10 cellular contexts compared by ENCODE assay signal in the genomic region with DNA sequence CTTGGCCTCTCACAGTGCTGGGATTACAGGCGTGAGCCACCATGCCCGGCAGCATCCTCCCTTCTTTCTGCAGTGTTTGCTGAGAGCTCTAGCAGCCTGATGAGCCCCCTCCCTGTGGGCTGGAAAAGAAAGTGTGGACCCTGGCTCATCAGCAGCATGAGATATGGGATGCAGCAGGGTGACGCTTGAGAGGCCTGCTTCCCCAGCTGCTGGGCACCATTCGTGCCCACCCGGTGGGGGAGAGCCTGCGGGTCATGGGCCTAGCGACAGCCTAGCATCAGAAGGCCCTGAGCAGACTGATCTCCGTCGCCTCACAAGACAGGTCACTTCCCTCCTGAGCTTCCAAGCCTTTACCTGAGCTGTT. TPM values are rescaled to one million over a fixed set of nuclear protein-coding genes. Genes with fewer than 3 reads are reported as not detected.
A peak's percentile ranks its signal among the peaks of the same experiment; 100 is the strongest.
DNase-seq lines count a peak whose midpoint lies in the region; ATAC-seq and TF ChIP-seq lines count a peak whose summit lies in the region.
"Had no signal": no experiment of that assay in that cellular context is flagged by ENCODE, and none has a peak within 500 bp of the region (broad histone marks: within the 10 kb centered on the region; RNA-seq: fewer than 3 reads in every experiment).

No MANE protein-coding gene starts in this region.

- H3K9me3 Mint-ChIP-seq in activated CD4-positive, alpha-beta memory T cell treated with anti-CD3 and anti-CD28 coated beads, Interleukin-2, amount 10 ng/mL, durations not matched to agents 7 days and 5 days = no peaks in the 10 kb centered on the region
- no peaks in the 10 kb centered on the region for H3K9me3 Mint-ChIP-seq in memory B cell

- CTCF ChIA-PET in activated CD4-positive, alpha-beta memory T cell treated with anti-CD3 and anti-CD28 coated beads, Interleukin-2, amount 10 ng/mL, durations not matched to agents 7 days and 5 days (lab: Charles Lee) = interaction anchor here (1.8 to 3.9 kb wide), 3 partner anchors 14 to 32 kb away, joined by 5 to 33 read pairs (median 15); partner anchors contain the start of gene CCDC167

- TF ChIP-seq CTCF in left ventricle myocardium inferior (IDR thresholded peaks at IDR 0.05; ENCODE audit: borderline replicate concordance) = no peak

- DNase-seq in left ventricle myocardium inferior = no peak
- DNase-seq in right cardiac atrium = no peak
- no peak for DNase-seq in activated CD4-positive, alpha-beta memory T cell treated with anti-CD3 and anti-CD28 coated beads, Interleukin-2, amount 10 ng/mL, durations not matched to agents 7 days and 5 days
- no peak for DNase-seq in memory B cell (ENCODE audit: low spot score in 2 of 2)
- DNase-seq in HPDE6-E6E7 (ENCODE audit: extremely low spot score) = no peak
- no peak for DNase-seq in anterior cingulate cortex (lab: John Stamatoyannopoulos, UW)
- DNase-seq in RPMI8226 = no peak
- DNase-seq: NCI-H187 treated with DMSO at 0.1 percent for 48 hours, SIG-M5 had no signal

- peaks cover 2% of the 10 kb centered on the region for H3K36me3 Mint-ChIP-seq in activated CD4-positive, alpha-beta memory T cell treated with anti-CD3 and anti-CD28 coated beads, Interleukin-2, amount 10 ng/mL, durations not matched to agents 7 days and 5 days (ENCODE audit: low read depth)
- no peaks in the 10 kb centered on the region for H3K36me3 Mint-ChIP-seq in memory B cell

- peaks cover 65% of the 10 kb centered on the region for H3K4me1 Mint-ChIP-seq in activated CD4-positive, alpha-beta memory T cell treated with anti-CD3 and anti-CD28 coated beads, Interleukin-2, amount 10 ng/mL, durations not matched to agents 7 days and 5 days
- H3K4me1 Mint-ChIP-seq in memory B cell = peaks cover 21% of the 10 kb centered on the region

- ATAC-seq in right cardiac atrium (no peak), memory B cell (ENCODE audit: low read depth) (no peak), HG03095 (IDR thresholded peaks at IDR 0.05; ENCODE audit: unreplicated experiment) (no peak)

- peaks cover 57% of the 10 kb centered on the region for H3K27me3 ChIP-seq in left ventricle myocardium inferior (ENCODE audit: low read depth)
- H3K27me3 ChIP-seq in right cardiac atrium (ENCODE audit: control insufficient read depth, insufficient read depth) = no peaks in the 10 kb centered on the region

- H3K4me3 Mint-ChIP-seq in activated CD4-positive, alpha-beta memory T cell treated with anti-CD3 and anti-CD28 coated beads, Interleukin-2, amount 10 ng/mL, durations not matched to agents 7 days and 5 days = peak overlapping the region; percentile 78
- peak overlapping the region; percentile 52 for H3K4me3 Mint-ChIP-seq in memory B cell

- no peaks in the 10 kb centered on the region for H3K36me3 ChIP-seq in left ventricle myocardium inferior

- H3K4me3 ChIP-seq in left ventricle myocardium inferior (no peak overlapping the region), right cardiac atrium (ENCODE audit: low read length) (no peak overlapping the region)

- H3K9me3 ChIP-seq in left ventricle myocardium inferior (replicated peaks) (peaks cover 3% of the 10 kb centered on the region), right cardiac atrium (ENCODE audit: control insufficient read depth, low read length) (no peaks in the 10 kb centered on the region)

- no peaks in the 10 kb centered on the region for H3K27me3 Mint-ChIP-seq in activated CD4-positive, alpha-beta memory T cell treated with anti-CD3 and anti-CD28 coated beads, Interleukin-2, amount 10 ng/mL, durations not matched to agents 7 days and 5 days
- no peaks in the 10 kb centered on the region for H3K27me3 Mint-ChIP-seq in memory B cell

- WGBS in right cardiac atrium = 65% methylated on average over 9 of the region's 9 CpGs

- POLR2A ChIA-PET in activated CD4-positive, alpha-beta memory T cell treated with anti-CD3 and anti-CD28 coated beads, Interleukin-2, amount 10 ng/mL, durations not matched to agents 7 days and 5 days (lab: Charles Lee) = interaction anchor here (0.5 to 6.6 kb wide), 14 partner anchors 12 to 467 kb away, joined by 3 to 225 read pairs (median 4); partner anchors contain the start of genes CCDC167, CMTR1, RNF8 and ZFAND3

- intact Hi-C loops in left ventricle myocardium inferior (cut with micrococcal nuclease) = no loop called here
- intact Hi-C loops in right cardiac atrium (cut with DNase I) = no loop called here

- H3K27ac ChIP-seq in left ventricle myocardium inferior (replicated peaks) = peak overlapping the region; percentile 59
- H3K27ac ChIP-seq in right cardiac atrium (ENCODE audit: low read length) = no peak overlapping the region

- H3K4me1 ChIP-seq in left ventricle myocardium inferior (peaks cover 10% of the 10 kb centered on the region), right cardiac atrium (ENCODE audit: control insufficient read depth, insufficient read depth, low read length) (no peaks in the 10 kb centered on the region)

- H3K27ac Mint-ChIP-seq in activated CD4-positive, alpha-beta memory T cell treated with anti-CD3 and anti-CD28 coated beads, Interleukin-2, amount 10 ng/mL, durations not matched to agents 7 days and 5 days = peak overlapping the region; percentile 99
- peak overlapping the region; percentile 92 for H3K27ac Mint-ChIP-seq in memory B cell

RNA-seq across cellular contexts. Expression of gene CCDC167, which starts 16.0 kb away (rescaled TPM):
- total RNA-seq in left ventricle myocardium inferior (28.1 TPM), right cardiac atrium (10 to 100 TPM; 18.8 to 27.6 (median 20.3) TPM)
- 63.8 TPM for polyA plus RNA-seq in right cardiac atrium
- 10 to 100 TPM; 52.2 to 55.0 TPM for total RNA-seq in activated CD4-positive, alpha-beta memory T cell treated with anti-CD3 and anti-CD28 coated beads, Interleukin-2, amount 10 ng/mL, durations not matched to agents 7 days and 5 days
